ENCODE assay signal across 9 cellular contexts in the genomic region with DNA sequence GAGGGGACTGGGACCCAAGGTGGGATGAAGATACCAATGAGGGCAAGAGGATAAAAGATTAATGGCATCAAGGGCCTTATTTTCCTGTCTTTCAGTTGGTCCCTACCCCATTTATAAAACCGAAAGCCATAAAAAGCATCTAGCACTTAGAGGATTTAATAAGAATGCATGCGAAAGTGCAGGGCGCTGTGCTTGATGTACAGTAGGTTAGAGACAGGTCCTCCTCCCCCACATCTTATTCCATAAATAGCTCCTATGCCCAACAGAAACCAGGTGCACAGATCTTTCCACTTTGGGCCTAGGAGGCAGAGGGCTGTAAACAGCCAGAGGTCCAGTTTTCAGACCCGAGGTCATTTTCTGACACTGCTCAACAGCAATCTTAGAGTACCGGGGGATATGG. TPM values are rescaled to one million over a fixed set of nuclear protein-coding genes. Genes with fewer than 3 reads are reported as not detected.
DNase-seq lines count a peak whose midpoint lies in the region; ATAC-seq and TF ChIP-seq lines count a peak whose summit lies in the region.
"Had no signal": no experiment of that assay in that cellular context is flagged by ENCODE, and none has a peak within 500 bp of the region (broad histone marks: within the 10 kb centered on the region; RNA-seq: fewer than 3 reads in every experiment).

No MANE protein-coding gene starts in this region.

- no peak for TF ChIP-seq EP300 in transverse colon (IDR thresholded peaks at IDR 0.05; ENCODE audit: low read depth)

- no peaks in the 10 kb centered on the region for H3K27me3 Mint-ChIP-seq in activated CD8-positive, alpha-beta memory T cell treated with anti-CD3 and anti-CD28 coated beads, Interleukin-2, amount 10 ng/mL, durations not matched to agents 7 days and 5 days
- H3K27me3 Mint-ChIP-seq in MCF 10A (ENCODE audit: insufficient read depth, unreplicated experiment): no peaks in the 10 kb centered on the region

- POLR2A ChIA-PET in MCF 10A (lab: Yijun Ruan, JAX): interaction anchor here (0.8 to 4.2 kb wide), 14 partner anchors 11 to 282 kb away, joined by 3 to 44 read pairs (median 6); partner anchors contain the start of genes EMC4, GOLGA8B, KATNBL1 and NOP10

- peak overlapping the region; percentile 32 to 66 for H3K27ac ChIP-seq in lung (ENCODE audit: low read depth in 1 of 2, low read length in 1 of 2)
- H3K27ac ChIP-seq in transverse colon: peak overlapping the region; percentile 98 to 100 (median 99)

- no TSS peak for BruUV-seq in MCF 10A (replicated peaks; lab: Mats Ljungman, UMichigan)

- no peak for TF ChIP-seq CTCF in MCF 10A (IDR thresholded peaks at IDR 0.05; ENCODE audit: unreplicated experiment)
- TF ChIP-seq CTCF in lung (IDR thresholded peaks at IDR 0.05; ENCODE audit: control extremely low read depth, extremely low read depth): no peak
- TF ChIP-seq CTCF in transverse colon (IDR thresholded peaks at IDR 0.05): no peak

- peaks cover 41% of the 10 kb centered on the region for H3K4me1 Mint-ChIP-seq in activated CD8-positive, alpha-beta memory T cell treated with anti-CD3 and anti-CD28 coated beads, Interleukin-2, amount 10 ng/mL, durations not matched to agents 7 days and 5 days
- H3K4me1 Mint-ChIP-seq in MCF 10A (ENCODE audit: insufficient read depth, unreplicated experiment): peaks cover 20% of the 10 kb centered on the region

- peak overlapping the region; percentile 96 for H3K4me3 Mint-ChIP-seq in activated CD8-positive, alpha-beta memory T cell treated with anti-CD3 and anti-CD28 coated beads, Interleukin-2, amount 10 ng/mL, durations not matched to agents 7 days and 5 days
- peak overlapping the region; percentile 79 for H3K4me3 Mint-ChIP-seq in MCF 10A (ENCODE audit: unreplicated experiment)

- intact Hi-C loops in MCF 10A (cut with micrococcal nuclease) (no loop called here), transverse colon (cut with DNase I; ENCODE audit: low total_unique reads) (loop anchor here (10.0 kb wide), 1 partner anchor 121 kb away; no protein-coding TSS in a partner anchor)

- H3K9me3 Mint-ChIP-seq in activated CD8-positive, alpha-beta memory T cell treated with anti-CD3 and anti-CD28 coated beads, Interleukin-2, amount 10 ng/mL, durations not matched to agents 7 days and 5 days (ENCODE audit: low read depth): no peaks in the 10 kb centered on the region
- no peaks in the 10 kb centered on the region for H3K9me3 Mint-ChIP-seq in MCF 10A (ENCODE audit: unreplicated experiment)

- peaks cover 27% of the 10 kb centered on the region for H3K36me3 Mint-ChIP-seq in activated CD8-positive, alpha-beta memory T cell treated with anti-CD3 and anti-CD28 coated beads, Interleukin-2, amount 10 ng/mL, durations not matched to agents 7 days and 5 days
- peaks cover 20% of the 10 kb centered on the region for H3K36me3 Mint-ChIP-seq in MCF 10A (ENCODE audit: insufficient read depth, unreplicated experiment)

- H3K4me1 ChIP-seq in lung (ENCODE audit: control insufficient read depth in 2 of 2, insufficient read depth in 2 of 2, low read length in 2 of 2): peaks cover 0 to 9% of the 10 kb centered on the region in 2 donors
- H3K4me1 ChIP-seq in transverse colon: peaks cover 5 to 62% (median 38%) of the 10 kb centered on the region in 4 donors

- no peak for TF ChIP-seq POLR2A in transverse colon (IDR thresholded peaks at IDR 0.05)

- ATAC-seq in activated CD8-positive, alpha-beta memory T cell treated with anti-CD3 and anti-CD28 coated beads, Interleukin-2, amount 10 ng/mL, durations not matched to agents 7 days and 5 days: no peak
- no peak for ATAC-seq in lung (ENCODE audit: insufficient read depth, low FRiP score)
- no peak for ATAC-seq in left lobe of liver

- H3K4me3 ChIP-seq in lung (peak overlapping the region; percentile 79), transverse colon (peak overlapping the region; percentile 72 to 95 (median 92))

- in situ Hi-C loops in transverse colon (cut with MboI; ENCODE audit: low pct_ligation_motif_present in 1 of 4, low pct_unique_long_range_greater_than_20kb in 1 of 4, low sequenced_read_pairs in 3 of 4): loop anchor here (10.0 to 25.0 kb wide), 4 partner anchors 121 to 279 kb away; partner anchors contain the start of genes EMC4 (in 1 of the 4), EMC7 (in 1 of the 4) and PGBD4 (in 1 of the 4)

- H3K27me3 ChIP-seq in lung (ENCODE audit: control insufficient read depth, insufficient read depth) (no peaks in the 10 kb centered on the region), transverse colon (no peaks in the 10 kb centered on the region)

- H3K9me3 ChIP-seq in lung (ENCODE audit: control insufficient read depth in 2 of 2, insufficient read depth in 1 of 2, low read length in 1 of 2) (no peaks in the 10 kb centered on the region), transverse colon (no peaks in the 10 kb centered on the region)

- no peak for DNase-seq in activated CD8-positive, alpha-beta memory T cell treated with anti-CD3 and anti-CD28 coated beads, Interleukin-2, amount 10 ng/mL, durations not matched to agents 7 days and 5 days
- DNase-seq in activated CD8-positive, alpha-beta memory T cell treated with anti-CD3 and anti-CD28 coated beads, Interleukin-2, amount 50 U/mL, for 48 hours: no peak
- DNase-seq in MCF 10A (ENCODE audit: unreplicated experiment) (no peak), lung (ENCODE audit: low spot score) (no peak), transverse colon (no peak), left lobe of liver (ENCODE audit: low spot score) (no peak), dedifferentiated amniotic fluid mesenchymal stem cell (ENCODE audit: extremely low spot score) (no peak), glomerular visceral epithelial cell (ENCODE audit: extremely low spot score) (no peak)

- CTCF ChIA-PET in activated CD8-positive, alpha-beta memory T cell treated with anti-CD3 and anti-CD28 coated beads, Interleukin-2, amount 10 ng/mL, durations not matched to agents 7 days and 5 days (lab: Charles Lee): interaction anchor here (1.0 to 4.1 kb wide), 12 partner anchors 8 to 303 kb away, joined by 3 to 55 read pairs (median 4); partner anchors contain the start of genes NOP10, NUTM1 and SLC12A6
- CTCF ChIA-PET in MCF 10A (lab: Yijun Ruan, JAX): interaction anchor here (0.5 to 3.4 kb wide), 9 partner anchors 8 to 210 kb away, joined by 3 to 24 read pairs (median 4); partner anchors contain the start of genes KATNBL1, NOP10 and NUTM1

- H3K27ac Mint-ChIP-seq in activated CD8-positive, alpha-beta memory T cell treated with anti-CD3 and anti-CD28 coated beads, Interleukin-2, amount 10 ng/mL, durations not matched to agents 7 days and 5 days: peak overlapping the region; percentile 89
- H3K27ac Mint-ChIP-seq in MCF 10A (ENCODE audit: low read depth, unreplicated experiment): no peak overlapping the region

- WGBS in lung, 2 donors: 41 to 51% methylated on average over 5 of the region's 5 CpGs
- 14% methylated on average over 5 of the region's 5 CpGs; no CpG with 5 or more reads in 1 of the 2 donors for WGBS in transverse colon (ENCODE audit: low coverage in 1 of 2), 2 donors

- peaks cover 0 to 4% of the 10 kb centered on the region in 2 donors for H3K36me3 ChIP-seq in lung (ENCODE audit: control insufficient read depth in 2 of 2, insufficient read depth in 2 of 2, low read length in 2 of 2)
- peaks cover 0 to 6% (median 0%) of the 10 kb centered on the region in 4 donors for H3K36me3 ChIP-seq in transverse colon

RNA-seq across cellular contexts. Expression of gene LPCAT4, which starts 1.2 kb away (rescaled TPM):
- 100 to 1,000 TPM; 126 to 128 TPM for total RNA-seq in activated CD8-positive, alpha-beta memory T cell treated with anti-CD3 and anti-CD28 coated beads, Interleukin-2, amount 10 ng/mL, durations not matched to agents 7 days and 5 days
- total RNA-seq in MCF 10A (2022): 17.0 and 17.4 TPM in 2 replicates
- total RNA-seq in lung: 10 to 100 TPM; 12.7 to 30.3 TPM
- 10 to 100 TPM; 14.3 to 26.1 TPM for polyA plus RNA-seq in lung
- 100 to 1,000 TPM; 109 to 380 (median 143) TPM for total RNA-seq in transverse colon
- 4.0 TPM for total RNA-seq in left lobe of liver

RNA-seq across cellular contexts. Expression of gene NUTM1, which starts 22.7 kb away (rescaled TPM):
- not detected for total RNA-seq in activated CD8-positive, alpha-beta memory T cell treated with anti-CD3 and anti-CD28 coated beads, Interleukin-2, amount 10 ng/mL, durations not matched to agents 7 days and 5 days
- total RNA-seq in MCF 10A (2022): not detected in 2 replicates
- not detected for total RNA-seq in lung
- polyA plus RNA-seq in lung: under 1 TPM in 1 of 2 donors, not detected in 1; 0.02 TPM
- total RNA-seq in transverse colon: not detected
- total RNA-seq in left lobe of liver: not detected
- total RNA-seq: lung microvascular endothelial cell had no signal

RNA-seq across cellular contexts. Expression of gene NOP10, which starts 22.9 kb away (rescaled TPM):
- 100 to 1,000 TPM; 166 to 249 TPM for total RNA-seq in activated CD8-positive, alpha-beta memory T cell treated with anti-CD3 and anti-CD28 coated beads, Interleukin-2, amount 10 ng/mL, durations not matched to agents 7 days and 5 days
- total RNA-seq in MCF 10A (2022): 168 and 187 TPM in 2 replicates
- 100 to 1,000 TPM; 103 to 136 TPM for total RNA-seq in lung
- polyA plus RNA-seq in lung: 100 to 1,000 TPM; 329 to 509 TPM
- total RNA-seq in transverse colon: 100 to 1,000 TPM in 3 of 4 donors, 10 to 100 TPM in 1; 41.1 to 166 (median 152) TPM
- total RNA-seq in left lobe of liver: 56.4 TPM

RNA-seq across cellular contexts. Expression of gene SLC12A6, which starts 28.3 kb away (rescaled TPM):
- 10 to 100 TPM; 28.2 to 55.2 TPM for total RNA-seq in activated CD8-positive, alpha-beta memory T cell treated with anti-CD3 and anti-CD28 coated beads, Interleukin-2, amount 10 ng/mL, durations not matched to agents 7 days and 5 days
- total RNA-seq in MCF 10A (2022) (11.7 and 15.3 TPM in 2 replicates), lung (10 to 100 TPM; 32.5 to 58.4 TPM), transverse colon (10 to 100 TPM in 3 of 4 donors, 1 to 10 TPM in 1; 9.2 to 52.6 (median 26.9) TPM), left lobe of liver (7.0 TPM)
- polyA plus RNA-seq in lung: 10 to 100 TPM in 1 of 2 donors, 1 to 10 TPM in 1; 7.6 to 22.9 TPM
